ENCODE assay signal across 14 cellular contexts in the genomic region with DNA sequence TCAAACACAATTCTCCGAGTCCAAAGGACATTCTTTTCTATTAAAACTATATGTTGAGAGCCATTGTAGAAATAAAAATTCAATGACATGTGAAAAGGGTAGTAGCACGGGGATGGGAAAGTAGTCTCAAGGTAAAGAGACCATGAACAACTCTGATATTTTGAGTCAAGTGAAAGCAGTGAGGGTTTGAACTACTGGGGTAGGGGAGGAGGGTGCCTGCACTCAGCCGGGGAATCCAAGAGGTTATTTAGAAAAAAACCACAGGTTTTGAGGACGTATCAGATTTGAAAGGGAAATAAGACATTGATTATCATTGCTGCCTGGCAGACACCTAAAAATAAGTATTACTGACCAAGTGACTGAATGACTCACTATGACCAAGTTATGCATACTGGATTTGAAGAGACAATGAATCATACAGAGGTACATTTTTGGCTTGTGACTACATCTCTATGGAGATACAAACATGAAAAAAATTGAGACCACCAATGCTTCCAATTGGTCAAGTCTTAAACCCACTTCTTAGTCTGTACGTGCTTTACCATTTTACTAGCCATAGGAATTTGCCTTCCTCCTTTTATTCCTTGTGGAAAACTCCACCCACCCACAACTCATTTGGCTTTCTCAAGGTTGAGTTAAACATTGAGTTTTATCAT. TPM values are rescaled to one million over a fixed set of nuclear protein-coding genes. Genes with fewer than 3 reads are reported as not detected.
DNase-seq lines count a peak whose midpoint lies in the region; ATAC-seq and TF ChIP-seq lines count a peak whose summit lies in the region.
"Had no signal": no experiment of that assay in that cellular context is flagged by ENCODE, and none has a peak within 500 bp of the region (broad histone marks: within the 10 kb centered on the region; RNA-seq: fewer than 3 reads in every experiment).

No MANE protein-coding gene starts in this region.

- no peak for TF ChIP-seq POLR2A in Peyer's patch (IDR thresholded peaks at IDR 0.05)

- H3K4me3 ChIP-seq in epithelial cell of esophagus (ENCODE audit: low read length): no peak overlapping the region
- no peak overlapping the region for H3K4me3 ChIP-seq in Peyer's patch

- no peaks in the 10 kb centered on the region for H3K9me3 ChIP-seq in Peyer's patch

- H3K27me3 ChIP-seq in Peyer's patch: no peaks in the 10 kb centered on the region

- H3K27ac Mint-ChIP-seq in stimulated activated naive CD8-positive, alpha-beta T cell treated with anti-CD3 and anti-CD28 coated beads, Interleukin-15, amount 100 ng/mL, for 72 hours: peak overlapping the region in 1 of 2 donors; percentile 13
- no peak overlapping the region for H3K27ac Mint-ChIP-seq in immature natural killer cell
- H3K27ac Mint-ChIP-seq: activated T-helper 1 cell treated with anti-CD3 and anti-CD28 coated beads, Interleukin-12 subunit alpha, Interleukin-12 subunit beta, Interleukin-2, Interleukin-4 antibody, amounts not matched to agents 30 ng/mL and 10 ng/mL and 1 ng/mL, durations not matched to agents 14 hours and 24 hours and 36 hours; CD4-positive, alpha-beta memory T cell had no signal

- no peak overlapping the region for H3K4me3 Mint-ChIP-seq in stimulated activated naive CD8-positive, alpha-beta T cell treated with anti-CD3 and anti-CD28 coated beads, Interleukin-15, amount 100 ng/mL, for 72 hours
- H3K4me3 Mint-ChIP-seq in immature natural killer cell: no peak overlapping the region
- H3K4me3 Mint-ChIP-seq: activated T-helper 1 cell treated with anti-CD3 and anti-CD28 coated beads, Interleukin-12 subunit alpha, Interleukin-12 subunit beta, Interleukin-2, Interleukin-4 antibody, amounts not matched to agents 30 ng/mL and 10 ng/mL and 1 ng/mL, durations not matched to agents 14 hours and 24 hours and 36 hours; CD4-positive, alpha-beta memory T cell had no signal

- H3K27me3 Mint-ChIP-seq in stimulated activated naive CD8-positive, alpha-beta T cell treated with anti-CD3 and anti-CD28 coated beads, Interleukin-15, amount 100 ng/mL, for 72 hours: no peaks in the 10 kb centered on the region
- peaks cover 0 to 2% (median 0%) of the 10 kb centered on the region in 3 donors for H3K27me3 Mint-ChIP-seq in immature natural killer cell (ENCODE audit: low read depth in 3 of 3)

- H3K36me3 Mint-ChIP-seq in immature natural killer cell: no peaks in the 10 kb centered on the region
- H3K36me3 Mint-ChIP-seq: CD4-positive, alpha-beta memory T cell had no signal

- DNase-seq in AG08395 (ENCODE audit: low spot score) (peak; percentile 67), epithelial cell of esophagus (ENCODE audit: low read depth) (peak; percentile 78), Peyer's patch (no peak), NCI-H146 (lab: John Stamatoyannopoulos, UW) (no peak), immature natural killer cell (no peak)
- DNase-seq in stimulated activated naive CD8-positive, alpha-beta T cell treated with anti-CD3 and anti-CD28 coated beads, Interleukin-15, amount 100 ng/mL, for 72 hours: no peak
- DNase-seq: CD4-positive, alpha-beta memory T cell; NCI-H1092 treated with DMSO at 0.1 percent for 48 hours; stimulated activated CD4-positive, alpha-beta T cell treated with anti-CD3 and anti-CD28 coated beads, Interleukin-2, amount 100 ng/mL, for 48 hours had no signal

- no peaks in the 10 kb centered on the region for H3K36me3 ChIP-seq in Peyer's patch

- H3K9me3 Mint-ChIP-seq in stimulated activated naive CD8-positive, alpha-beta T cell treated with anti-CD3 and anti-CD28 coated beads, Interleukin-15, amount 100 ng/mL, for 72 hours: no peaks in the 10 kb centered on the region
- no peaks in the 10 kb centered on the region for H3K9me3 Mint-ChIP-seq in immature natural killer cell
- H3K9me3 Mint-ChIP-seq: activated T-helper 1 cell treated with anti-CD3 and anti-CD28 coated beads, Interleukin-12 subunit alpha, Interleukin-12 subunit beta, Interleukin-2, Interleukin-4 antibody, amounts not matched to agents 30 ng/mL and 10 ng/mL and 1 ng/mL, durations not matched to agents 14 hours and 24 hours and 36 hours had no signal

- TF ChIP-seq CTCF in epithelial cell of esophagus (IDR thresholded peaks at IDR 0.05; ENCODE audit: insufficient read depth, low read depth, low read length, missing control alignments) (no peak), Peyer's patch (IDR thresholded peaks at IDR 0.05) (no peak)

- H3K27ac ChIP-seq in Peyer's patch: no peak overlapping the region

- H3K4me1 ChIP-seq in Peyer's patch: no peaks in the 10 kb centered on the region

- H3K4me1 Mint-ChIP-seq in stimulated activated naive CD8-positive, alpha-beta T cell treated with anti-CD3 and anti-CD28 coated beads, Interleukin-15, amount 100 ng/mL, for 72 hours: no peaks in the 10 kb centered on the region
- no peaks in the 10 kb centered on the region for H3K4me1 Mint-ChIP-seq in immature natural killer cell
- H3K4me1 Mint-ChIP-seq: CD4-positive, alpha-beta memory T cell had no signal

- ATAC-seq in GM21360 (IDR thresholded peaks at IDR 0.05; ENCODE audit: unreplicated experiment): peak; percentile 75
- peak; percentile 71 for ATAC-seq in HG03520 (IDR thresholded peaks at IDR 0.05; ENCODE audit: unreplicated experiment)
- ATAC-seq in stimulated activated naive CD8-positive, alpha-beta T cell treated with anti-CD3 and anti-CD28 coated beads, Interleukin-15, amount 100 ng/mL, for 72 hours: no peak

RNA-seq across cellular contexts. Expression of gene OR52H1, which starts 2.2 kb away (rescaled TPM):
- total RNA-seq in Peyer's patch: not detected
- polyA plus RNA-seq in immature natural killer cell: not detected
- total RNA-seq: activated T-helper 1 cell treated with anti-CD3 and anti-CD28 coated beads, Interleukin-12 subunit alpha, Interleukin-12 subunit beta, Interleukin-2, Interleukin-4 antibody, amounts not matched to agents 30 ng/mL and 10 ng/mL and 1 ng/mL, durations not matched to agents 14 hours and 24 hours and 36 hours; CD4-positive, alpha-beta memory T cell had no signal
- polyA plus RNA-seq: CD4-positive, alpha-beta memory T cell; esophagus had no signal

RNA-seq across cellular contexts. Expression of gene OR52B6, which starts 30.1 kb away (rescaled TPM):
- total RNA-seq in Peyer's patch: not detected
- polyA plus RNA-seq in immature natural killer cell: not detected
- total RNA-seq: activated T-helper 1 cell treated with anti-CD3 and anti-CD28 coated beads, Interleukin-12 subunit alpha, Interleukin-12 subunit beta, Interleukin-2, Interleukin-4 antibody, amounts not matched to agents 30 ng/mL and 10 ng/mL and 1 ng/mL, durations not matched to agents 14 hours and 24 hours and 36 hours; CD4-positive, alpha-beta memory T cell; T-helper 1 cell treated with Interleukin-12 subunit alpha and Interleukin-12 subunit beta and Interleukin-4 antibody, amounts not matched to agents 30 ng/mL and 1 ng/mL, for 36 hours had no signal
- polyA plus RNA-seq: CD4-positive, alpha-beta memory T cell; esophagus had no signal

RNA-seq across cellular contexts. Expression of gene UBQLNL, which starts 34.1 kb away (rescaled TPM):
- total RNA-seq in Peyer's patch: under 1 TPM in 1 of 4 donors, not detected in 3; 0.80 TPM
- polyA plus RNA-seq in immature natural killer cell: not detected
- polyA plus RNA-seq: CD4-positive, alpha-beta memory T cell had no signal

RNA-seq across cellular contexts. Expression of gene UBQLN3, which starts 40.8 kb away (rescaled TPM):
- 1 to 10 TPM in 1 of 4 donors, under 1 TPM in 1, not detected in 2; 0.53 to 5.8 TPM for total RNA-seq in Peyer's patch
- not detected for polyA plus RNA-seq in immature natural killer cell
- total RNA-seq: activated T-helper 1 cell treated with anti-CD3 and anti-CD28 coated beads, Interleukin-12 subunit alpha, Interleukin-12 subunit beta, Interleukin-2, Interleukin-4 antibody, amounts not matched to agents 30 ng/mL and 10 ng/mL and 1 ng/mL, durations not matched to agents 14 hours and 24 hours and 36 hours; CD4-positive, alpha-beta memory T cell; T-helper 1 cell treated with Interleukin-12 subunit alpha and Interleukin-12 subunit beta and Interleukin-4 antibody, amounts not matched to agents 30 ng/mL and 1 ng/mL, for 36 hours had no signal
- polyA plus RNA-seq: CD4-positive, alpha-beta memory T cell; esophagus had no signal

RNA-seq across cellular contexts. Expression of gene TRIM6, which starts 45.9 kb away (rescaled TPM):
- 1 to 10 TPM in 3 of 4 donors, under 1 TPM in 1; 0.53 to 3.3 (median 1.3) TPM for total RNA-seq in Peyer's patch
- polyA plus RNA-seq in immature natural killer cell: not detected
- total RNA-seq: CD4-positive, alpha-beta memory T cell had no signal
- polyA plus RNA-seq: CD4-positive, alpha-beta memory T cell had no signal

Comparison
In these comparisons a context has a peak if more than half of its experiments do, and no peak if none do; other contexts are left out.
1. DNase-seq: peak in AG08395 (single experiment) and epithelial cell of esophagus (single experiment); none in Peyer's patch (0 of 3), NCI-H146 (single experiment), stimulated activated naive CD8-positive, alpha-beta T cell treated with anti-CD3 and anti-CD28 coated beads, Interleukin-15, amount 100 ng/mL, for 72 hours (0 of 2) and immature natural killer cell (0 of 3).